In the genomic region with DNA sequence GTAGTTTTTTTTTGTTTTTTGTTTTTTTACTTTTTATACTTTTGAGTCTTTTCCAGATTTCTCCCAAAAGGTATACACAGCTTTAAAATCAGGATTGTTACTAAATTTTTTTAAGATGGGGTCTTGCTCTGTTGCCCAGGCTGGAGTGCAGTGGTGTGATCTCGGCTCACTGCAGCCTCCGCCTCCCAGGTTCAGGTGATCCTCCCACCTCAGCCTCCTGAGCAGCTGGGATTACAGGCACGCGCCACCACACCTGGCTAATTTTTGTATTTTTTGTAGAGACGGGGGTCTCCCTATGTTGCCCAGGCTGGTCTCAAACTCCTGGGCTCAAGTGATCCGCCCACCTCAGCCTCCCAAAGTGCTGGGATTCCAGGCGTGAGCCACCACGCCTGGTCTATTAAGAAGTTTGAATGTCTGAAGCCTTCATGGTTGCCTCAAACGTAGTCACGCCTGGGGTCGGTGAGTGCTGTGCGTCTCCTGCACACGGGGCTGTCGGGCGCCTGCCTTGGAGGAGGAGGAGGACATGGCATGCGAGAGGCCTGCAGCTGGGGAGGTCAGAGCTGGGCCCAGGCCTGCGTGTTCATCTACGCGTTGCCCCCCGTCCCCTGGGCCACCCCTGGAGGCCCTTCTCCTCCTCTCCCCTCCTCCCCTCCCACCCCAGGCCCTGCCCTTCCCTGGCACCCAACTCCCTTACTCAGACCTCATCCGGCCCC, we compare ENCODE assay signal across 2 cellular contexts.
A peak's percentile ranks its signal among the peaks of the same experiment; 100 is the strongest.
TF ChIP-seq lines count a peak whose summit lies in the region.

No MANE protein-coding gene starts in this region.

TF ChIP-seq in WTC11, 78 proteins besides CTCF, POLR2A, EP300 and RAD21:
- 0 out of 2 replicates have a peak, but pooled peaks have one; percentile 62 for TF ChIP-seq ZNF121 (CRISPR knock-in tag; IDR thresholded peaks at IDR 0.05)

TF ChIP-seq in HepG2, 621 proteins besides CTCF, POLR2A, EP300 and RAD21:
- TF ChIP-seq ZNF121 (CRISPR knock-in tag; IDR thresholded peaks at IDR 0.05) (peak; percentile 83), ZNF354B (CRISPR knock-in tag; IDR thresholded peaks at IDR 0.05) (0 out of 2 replicates have a peak, but pooled peaks have one; percentile 62)
